In genomic region chr14:37594238-37594915, GRCh38 we compare ENCODE assay signal across 1 cellular context.
A peak's percentile ranks its signal among the peaks of the same experiment; 100 is the strongest.
TF ChIP-seq lines count a peak whose summit lies in the region.

No MANE protein-coding gene starts in this region.

TF ChIP-seq in HepG2, 621 proteins besides CTCF, POLR2A, EP300 and RAD21 (continued from another document and continues in another):
- TF ChIP-seq HNF1B (CRISPR knock-in tag; IDR thresholded peaks at IDR 0.05) (peak; percentile 73), TCF7 (IDR thresholded peaks at IDR 0.05; ENCODE audit: low read depth) (no peak; the same call in 1 of the 2 replicates), SRY (CRISPR knock-in tag; IDR thresholded peaks at IDR 0.05) (peak; percentile 65; the same call in 1 of the 2 replicates), ZNF777 (CRISPR knock-in tag; IDR thresholded peaks at IDR 0.05) (peak; percentile 31; the same call in 1 of the 2 replicates), GPN1 (CRISPR knock-in tag; IDR thresholded peaks at IDR 0.05; ENCODE audit: borderline replicate concordance) (no peak), MBD4 (IDR thresholded peaks at IDR 0.05; ENCODE audit: borderline replicate concordance, low read length) (no peak), ZNF276 (CRISPR knock-in tag; IDR thresholded peaks at IDR 0.05; ENCODE audit: low read depth) (no peak), ELF3 (CRISPR knock-in tag; IDR thresholded peaks at IDR 0.05) (peak; percentile 51; the same call in 1 of the 2 replicates), CHD4 (IDR thresholded peaks at IDR 0.05; ENCODE audit: borderline replicate concordance, low read length) (no peak), THAP7 (CRISPR knock-in tag; IDR thresholded peaks at IDR 0.05) (0 out of 2 replicates have a peak, but pooled peaks have one; percentile 44), ZNF180 (CRISPR knock-in tag; IDR thresholded peaks at IDR 0.05; ENCODE audit: borderline replicate concordance, low read depth) (no peak; the same call in 1 of the 2 replicates), GTF2F1 (IDR thresholded peaks at IDR 0.05; ENCODE audit: low read length) (no peak; the same call in 1 of the 2 replicates), HES4 (CRISPR knock-in tag; IDR thresholded peaks at IDR 0.05; ENCODE audit: borderline replicate concordance) (peak; percentile 94), ZNF597 (CRISPR knock-in tag; IDR thresholded peaks at IDR 0.05) (no peak), MTA1 (CRISPR knock-in tag; IDR thresholded peaks at IDR 0.05; ENCODE audit: borderline replicate concordance) (no peak), ZNF441 (CRISPR knock-in tag; IDR thresholded peaks at IDR 0.05; ENCODE audit: borderline replicate concordance) (no peak; the same call in 1 of the 2 replicates), TSC22D2 (CRISPR knock-in tag; IDR thresholded peaks at IDR 0.05; ENCODE audit: borderline replicate concordance) (peak; percentile 77; the same call in 1 of the 2 replicates), PTBP1 (IDR thresholded peaks at IDR 0.05; ENCODE audit: low read depth, low read length, poor library complexity, severe bottlenecking) (no peak), POGZ (CRISPR knock-in tag; IDR thresholded peaks at IDR 0.05) (0 out of 2 replicates have a peak, but pooled peaks have one; percentile 78), ZNF766 (CRISPR knock-in tag; IDR thresholded peaks at IDR 0.05; ENCODE audit: borderline replicate concordance) (peak; percentile 64; the same call in 1 of the 2 replicates), NBN (conservative IDR thresholded peaks at IDR 0.05) (no peak), RBM22 (optimal IDR thresholded peaks at IDR 0.05; ENCODE audit: low read length) (peak; percentile 81), NPAS2 (CRISPR knock-in tag; IDR thresholded peaks at IDR 0.05; ENCODE audit: borderline replicate concordance) (no peak), BRD4 (CRISPR knock-in tag; IDR thresholded peaks at IDR 0.05) (0 out of 2 replicates have a peak, but pooled peaks have one; percentile 24), UBTF (CRISPR knock-in tag; IDR thresholded peaks at IDR 0.05) (peak; percentile 76), FOXA3 (CRISPR knock-in tag; IDR thresholded peaks at IDR 0.05) (peak; percentile 44), PLSCR1 (CRISPR knock-in tag; IDR thresholded peaks at IDR 0.05; ENCODE audit: borderline replicate concordance) (no peak; the same call in 1 of the 2 replicates), ZNF878 (CRISPR knock-in tag; IDR thresholded peaks at IDR 0.05) (0 out of 2 replicates have a peak, but pooled peaks have one; percentile 45), ZBTB42 (CRISPR knock-in tag; IDR thresholded peaks at IDR 0.05) (no peak), ZSCAN31 (CRISPR knock-in tag; IDR thresholded peaks at IDR 0.05; ENCODE audit: low read depth) (peak; percentile 23; the same call in 1 of the 2 replicates), ZNF20 (CRISPR knock-in tag; IDR thresholded peaks at IDR 0.05) (peak; percentile 82; the same call in 1 of the 2 replicates), ARID4A (CRISPR knock-in tag; IDR thresholded peaks at IDR 0.05; ENCODE audit: borderline replicate concordance) (0 out of 2 replicates have a peak, but pooled peaks have one; percentile 56), ZNF616 (CRISPR knock-in tag; IDR thresholded peaks at IDR 0.05; ENCODE audit: low read depth) (no peak), ZNF326 (CRISPR knock-in tag; IDR thresholded peaks at IDR 0.05; ENCODE audit: borderline replicate concordance) (no peak), BCL3 (CRISPR knock-in tag; IDR thresholded peaks at IDR 0.05) (peak; percentile 53; the same call in 1 of the 2 replicates), ZBTB33 (CRISPR knock-in tag; IDR thresholded peaks at IDR 0.05) (peak; percentile 12; the same call in 1 of the 2 replicates), STAT5B (CRISPR knock-in tag; IDR thresholded peaks at IDR 0.05) (no peak), FOSL1 (CRISPR knock-in tag; IDR thresholded peaks at IDR 0.05; ENCODE audit: borderline replicate concordance) (no peak), PREB (CRISPR knock-in tag; IDR thresholded peaks at IDR 0.05) (no peak), HOXA7 (CRISPR knock-in tag; IDR thresholded peaks at IDR 0.05) (no peak), ZNF740 (CRISPR knock-in tag; IDR thresholded peaks at IDR 0.05) (no peak; the same call in 1 of the 2 replicates)
